In genomic region chr12:124811633-124812032, GRCh38 we compare ENCODE assay signal across 1 cellular context.
TF ChIP-seq lines count a peak whose summit lies in the region.

No MANE protein-coding gene starts in this region.

TF ChIP-seq in GM12891, 5 proteins besides CTCF, POLR2A, EP300 and RAD21:
- TF ChIP-seq TAF1 (IDR thresholded peaks at IDR 0.05; ENCODE audit: low read depth, low read length) (no peak), PAX5 (IDR thresholded peaks at IDR 0.05; ENCODE audit: insufficient read depth, low read length, severe bottlenecking) (no peak), POU2F2 (IDR thresholded peaks at IDR 0.05; ENCODE audit: low read depth, low read length) (no peak), POLR2AphosphoS5 (IDR thresholded peaks at IDR 0.05; ENCODE audit: low read depth, low read length) (no peak), SPI1 (IDR thresholded peaks at IDR 0.05; ENCODE audit: low read depth, low read length) (no peak)
